ENCODE assay signal across 15 cellular contexts in genomic region chr13:109874921-109875454, GRCh38.
DNase-seq lines count a peak whose midpoint lies in the region; ATAC-seq and TF ChIP-seq lines count a peak whose summit lies in the region.
"Had no signal": no experiment of that assay in that cellular context is flagged by ENCODE, and none has a peak within 500 bp of the region (broad histone marks: within the 10 kb centered on the region; RNA-seq: fewer than 3 reads in every experiment).

No MANE protein-coding gene starts in this region.

- H3K9me3 Mint-ChIP-seq in naive thymus-derived CD4-positive, alpha-beta T cell: peaks cover 0 to 1% (median 0%) of the 10 kb centered on the region in 11 donors
- H3K9me3 Mint-ChIP-seq: activated T-cell treated with anti-CD3 and anti-CD28 coated beads, Interleukin-2, amount 50 U/mL, for 24 hours; neural progenitor cell had no signal

- POLR2A ChIA-PET in naive thymus-derived CD4-positive, alpha-beta T cell (lab: Charles Lee): no interaction called here

- peaks cover 59% of the 10 kb centered on the region for H3K27me3 Mint-ChIP-seq in T-helper 17 cell
- H3K27me3 Mint-ChIP-seq in naive thymus-derived CD4-positive, alpha-beta T cell: peaks cover 0 to 37% (median 18%) of the 10 kb centered on the region in 5 donors

- no peak overlapping the region for H3K4me3 Mint-ChIP-seq in T-helper 17 cell
- H3K4me3 Mint-ChIP-seq in naive thymus-derived CD4-positive, alpha-beta T cell: no peak overlapping the region
- H3K4me3 Mint-ChIP-seq: activated T-cell treated with anti-CD3 and anti-CD28 coated beads, Interleukin-2, amount 50 U/mL, for 24 hours; neural progenitor cell had no signal

- H3K4me1 ChIP-seq in skeletal muscle tissue (ENCODE audit: control insufficient read depth in 3 of 3, insufficient read depth in 3 of 3, low read length in 3 of 3) (peaks cover under 1 to 9% (median 4%) of the 10 kb centered on the region in 3 donors), BE2C (peaks cover 1% of the 10 kb centered on the region; the same call in 1 of the 2 replicates)
- peaks cover 0 to 3% of the 10 kb centered on the region in 2 donors for H3K4me1 ChIP-seq in naive thymus-derived CD4-positive, alpha-beta T cell (ENCODE audit: control insufficient read depth in 2 of 2, insufficient read depth in 2 of 2, low read length in 2 of 2)
- H3K4me1 ChIP-seq: colonic mucosa, neural progenitor cell, uterus had no signal

- H3K9me3 ChIP-seq in T-helper 17 cell (ENCODE audit: control insufficient read depth, low read length, poor library complexity, severe bottlenecking): no peaks in the 10 kb centered on the region
- H3K9me3 ChIP-seq in skeletal muscle tissue (ENCODE audit: control insufficient read depth in 3 of 3, low read length in 3 of 3): no peaks in the 10 kb centered on the region
- no peaks in the 10 kb centered on the region for H3K9me3 ChIP-seq in naive thymus-derived CD4-positive, alpha-beta T cell (ENCODE audit: control insufficient read depth in 2 of 3, low read length in 3 of 3)
- no peaks in the 10 kb centered on the region for H3K9me3 ChIP-seq in BE2C
- H3K9me3 ChIP-seq: colonic mucosa, uterus had no signal

- intact Hi-C loops in Right ventricle myocardium superior (cut with DNase I): no loop called here
- intact Hi-C loops in naive thymus-derived CD4-positive, alpha-beta T cell (cut with micrococcal nuclease): no loop called here

- DNase-seq in GM03348 (ENCODE audit: low spot score): peak; percentile 66
- DNase-seq in T-helper 17 cell: no peak
- no peak for DNase-seq in Right ventricle myocardium superior
- DNase-seq in cortex of kidney (lab: John Stamatoyannopoulos, UW): no peak
- DNase-seq in naive thymus-derived CD4-positive, alpha-beta T cell: no peak
- no peak for DNase-seq in NCI-H510A treated with DMSO at 0.1 percent for 48 hours (lab: John Stamatoyannopoulos, UW)
- DNase-seq in BE2C: no peak
- DNase-seq: activated T-cell treated with anti-CD3 and anti-CD28 coated beads, Interleukin-2, amount 50 U/mL, for 24 hours; colonic mucosa; NCI-H1048; NK-92 treated with Interleukin-12 subunit alpha and Interleukin-12 subunit beta, amount 100 ng/mL, for 24 hours; T1000; uterus had no signal

- CTCF ChIA-PET in naive thymus-derived CD4-positive, alpha-beta T cell (lab: Charles Lee): no interaction called here

- H3K4me3 ChIP-seq in skeletal muscle tissue (ENCODE audit: low read length in 3 of 3) (no peak overlapping the region), BE2C (ENCODE audit: low read depth, low read length) (no peak overlapping the region)
- H3K4me3 ChIP-seq in naive thymus-derived CD4-positive, alpha-beta T cell (ENCODE audit: low read length): no peak overlapping the region
- H3K4me3 ChIP-seq: colonic mucosa, neural progenitor cell, uterus had no signal

- peaks cover 2% of the 10 kb centered on the region for H3K36me3 Mint-ChIP-seq in T-helper 17 cell (ENCODE audit: low read depth)
- H3K36me3 Mint-ChIP-seq in naive thymus-derived CD4-positive, alpha-beta T cell: no peaks in the 10 kb centered on the region
- H3K36me3 Mint-ChIP-seq: neural progenitor cell had no signal

- peak overlapping the region; percentile 19 for H3K27ac ChIP-seq in skeletal muscle tissue (ENCODE audit: low read depth, low read length)
- no peak overlapping the region for H3K27ac ChIP-seq in naive thymus-derived CD4-positive, alpha-beta T cell (ENCODE audit: low read depth, low read length)
- H3K27ac ChIP-seq: colonic mucosa, neural progenitor cell had no signal

- no peak for ATAC-seq in T-helper 17 cell
- peak; percentile 80 for ATAC-seq in Right ventricle myocardium superior (ENCODE audit: poor library complexity)
- no peak for ATAC-seq in naive thymus-derived CD4-positive, alpha-beta T cell

- TF ChIP-seq CTCF in BE2C (IDR thresholded peaks at IDR 0.05; ENCODE audit: low read depth, low read length): no peak

- H3K9ac ChIP-seq in skeletal muscle tissue (ENCODE audit: low read depth in 1 of 3, low read length in 3 of 3): no peak overlapping the region
- H3K9ac ChIP-seq: neural progenitor cell had no signal

- H3K27me3 ChIP-seq in skeletal muscle tissue (ENCODE audit: control insufficient read depth in 3 of 3, insufficient read depth in 3 of 3, low read length in 3 of 3) (no peaks in the 10 kb centered on the region), BE2C (peaks cover 12% of the 10 kb centered on the region; the same call in 1 of the 2 replicates)
- H3K27me3 ChIP-seq in naive thymus-derived CD4-positive, alpha-beta T cell (ENCODE audit: control insufficient read depth in 2 of 2, insufficient read depth in 2 of 2, low read length in 2 of 2): no peaks in the 10 kb centered on the region
- H3K27me3 ChIP-seq: colonic mucosa, neural progenitor cell, uterus had no signal

- H3K36me3 ChIP-seq in skeletal muscle tissue (ENCODE audit: control insufficient read depth in 3 of 3, insufficient read depth in 3 of 3, low read length in 3 of 3): no peaks in the 10 kb centered on the region
- no peaks in the 10 kb centered on the region for H3K36me3 ChIP-seq in naive thymus-derived CD4-positive, alpha-beta T cell (ENCODE audit: control insufficient read depth in 2 of 3, insufficient read depth in 3 of 3, low read length in 3 of 3)
- H3K36me3 ChIP-seq in BE2C: no peaks in the 10 kb centered on the region
- H3K36me3 ChIP-seq: colonic mucosa, neural progenitor cell, uterus had no signal

- peaks cover 7% of the 10 kb centered on the region for H3K4me1 Mint-ChIP-seq in T-helper 17 cell
- no peaks in the 10 kb centered on the region for H3K4me1 Mint-ChIP-seq in naive thymus-derived CD4-positive, alpha-beta T cell
- H3K4me1 Mint-ChIP-seq: neural progenitor cell had no signal

- H3K27ac Mint-ChIP-seq in T-helper 17 cell: peak overlapping the region; percentile 71
- H3K27ac Mint-ChIP-seq in naive thymus-derived CD4-positive, alpha-beta T cell: no peak overlapping the region
- H3K27ac Mint-ChIP-seq: activated T-cell treated with anti-CD3 and anti-CD28 coated beads, Interleukin-2, amount 50 U/mL, for 24 hours; neural progenitor cell had no signal
